In genomic region chrX:155819966-155820491, GRCh38 we compare ENCODE assay signal across 8 cellular contexts.
A peak's percentile ranks its signal among the peaks of the same experiment; 100 is the strongest.
DNase-seq lines count a peak whose midpoint lies in the region; ATAC-seq, FAIRE-seq and TF ChIP-seq lines count a peak whose summit lies in the region.

No MANE protein-coding gene starts in this region.

- H3K27ac ChIP-seq in brain microvascular endothelial cell, result no peak overlapping the region
- no peak overlapping the region for H3K27ac ChIP-seq in keratinocyte (ENCODE audit: control insufficient read depth, insufficient read depth, low read length)

- peak; percentile 65 for DNase-seq in Ammon's horn (ENCODE audit: low spot score)
- DNase-seq in NCI-H1694 treated with DMSO at 0.1 percent for 48 hours (lab: John Stamatoyannopoulos, UW), result peak; percentile 47
- peak in 29 of 34 experiments; percentile 4 to 39 (median 25) for DNase-seq in T-cell
- peak; percentile 71 for DNase-seq in brain microvascular endothelial cell
- peak; percentile 83 for DNase-seq in keratinocyte (ENCODE audit: low read depth, low spot score)
- peak; percentile 39 for DNase-seq in stimulated activated CD4-positive, alpha-beta T cell treated with anti-CD3 and anti-CD28 coated beads, Interleukin-4, amount 100 ng/mL, for 24 hours

- no peak overlapping the region for H2AFZ ChIP-seq in keratinocyte (ENCODE audit: control insufficient read depth, low read length)

- no peak for FAIRE-seq in keratinocyte (lab: Jason Lieb, UNC)

- dilution Hi-C loops in keratinocyte (cut with MboI; ENCODE audit: extremely low pct_ligation_motif_present, low sequenced_read_pairs), result no loop called here

- no peaks in the 10 kb centered on the region for H4K20me1 ChIP-seq in keratinocyte (ENCODE audit: control insufficient read depth, extremely low read depth, insufficient read depth, low read length)

- H3K79me2 ChIP-seq in keratinocyte (ENCODE audit: control insufficient read depth, insufficient read depth, low read length), result no peaks in the 10 kb centered on the region

- no peak overlapping the region for H3K4me3 Mint-ChIP-seq in T-cell

- H3K9me1 ChIP-seq in keratinocyte (ENCODE audit: control insufficient read depth, extremely low read depth, insufficient read depth, low read length), result no peaks in the 10 kb centered on the region

- ATAC-seq in GM19463 (IDR thresholded peaks at IDR 0.05; ENCODE audit: unreplicated experiment), result peak; percentile 68
- peak in 2 of 4 experiments; percentile 46 to 55 for ATAC-seq in T-cell (replicated peaks in 1 of 4)
- no peak for ATAC-seq in GM18498 (IDR thresholded peaks at IDR 0.05; ENCODE audit: unreplicated experiment)

- peaks cover 0 to 10% (median 0%) of the 10 kb centered on the region in 3 donors for H3K9me3 Mint-ChIP-seq in T-cell

- POLR2A ChIA-PET in T-cell (lab: Charles Lee), result no interaction called here

- peaks cover 18 to 35% of the 10 kb centered on the region in 2 donors for H3K27me3 Mint-ChIP-seq in T-cell

- H3K9me3 ChIP-seq in keratinocyte (ENCODE audit: control insufficient read depth, low read depth, low read length), result no peaks in the 10 kb centered on the region

- H3K27me3 ChIP-seq in brain microvascular endothelial cell (replicated peaks) (no peaks in the 10 kb centered on the region), keratinocyte (ENCODE audit: control insufficient read depth, extremely low read depth, insufficient read depth, low read length) (no peaks in the 10 kb centered on the region)

- H3K36me3 Mint-ChIP-seq in T-cell, result no peaks in the 10 kb centered on the region

- H3K4me2 ChIP-seq in keratinocyte (ENCODE audit: control insufficient read depth, extremely low read depth, insufficient read depth, low read depth, low read length), result no peak overlapping the region

- in situ Hi-C loops in brain microvascular endothelial cell (cut with HindIII; ENCODE audit: low pct_ligation_motif_present, low sequenced_read_pairs), result no loop called here

- CTCF ChIA-PET in T-cell (lab: Charles Lee), result no interaction called here

- no peak overlapping the region for H3K27ac Mint-ChIP-seq in T-cell

- H3K4me3 ChIP-seq in brain microvascular endothelial cell (ENCODE audit: low read depth, low read length) (no peak overlapping the region), keratinocyte (ENCODE audit: control insufficient read depth in 2 of 3, extremely low read depth in 1 of 3, insufficient read depth in 2 of 3, low read depth in 1 of 3, low read length in 3 of 3) (no peak overlapping the region)

- TF ChIP-seq CTCF in brain microvascular endothelial cell (IDR thresholded peaks at IDR 0.05; ENCODE audit: low read depth, low read length, missing control alignments) (peak; percentile 70), keratinocyte (optimal IDR thresholded peaks at IDR 0.05 in 1 of 3, IDR thresholded peaks at IDR 0.05 in 1 of 3, conservative IDR thresholded peaks at IDR 0.05 in 1 of 3; ENCODE audit: extremely low read depth in 1 of 3, insufficient read depth in 2 of 3, low read length in 3 of 3) (peak; percentile 52 to 58 (median 52))

- H3K4me1 Mint-ChIP-seq in T-cell, result no peaks in the 10 kb centered on the region

- H3K9ac ChIP-seq in keratinocyte (ENCODE audit: control insufficient read depth, extremely low read depth, insufficient read depth, low read length), result no peak overlapping the region

- no peaks in the 10 kb centered on the region for H3K36me3 ChIP-seq in brain microvascular endothelial cell (replicated peaks)
- H3K36me3 ChIP-seq in keratinocyte (ENCODE audit: control insufficient read depth in 2 of 2, extremely low read depth in 1 of 2, insufficient read depth in 2 of 2, low read length in 2 of 2), result no peaks in the 10 kb centered on the region

- H3K4me1 ChIP-seq in keratinocyte (ENCODE audit: control insufficient read depth, extremely low read depth, insufficient read depth, low read length), result peaks cover 2% of the 10 kb centered on the region

Comparison
In these comparisons a context has a peak if more than half of its experiments do, and no peak if none do; other contexts are left out.
1. DNase-seq: peak in every context shown above with its lines; median percentile 83 in keratinocyte; 71 in brain microvascular endothelial cell; 65 in Ammon's horn; 47 in NCI-H1694 treated with DMSO at 0.1 percent for 48 hours; 39 in stimulated activated CD4-positive, alpha-beta T cell treated with anti-CD3 and anti-CD28 coated beads, Interleukin-4, amount 100 ng/mL, for 24 hours; 25 in T-cell.